1 cellular context compared by ENCODE assay signal in genomic region chr18:75211002-75211621, GRCh38.
A peak's percentile ranks its signal among the peaks of the same experiment; 100 is the strongest.
TF ChIP-seq lines count a peak whose summit lies in the region.

No MANE protein-coding gene starts in this region.

TF ChIP-seq in K562, 482 proteins besides CTCF, POLR2A, EP300 and RAD21 (continued from another document and continues in another):
- no peak for TF ChIP-seq ZMIZ1 (IDR thresholded peaks at IDR 0.05; ENCODE audit: low read depth in 2 of 2, low read length in 2 of 2)
- no peak for TF ChIP-seq HMG20A (CRISPR knock-in tag; conservative IDR thresholded peaks at IDR 0.05)
- no peak for TF ChIP-seq ID3 (CRISPR knock-in tag; IDR thresholded peaks at IDR 0.05)
- no peak for TF ChIP-seq ID3 (tag; IDR thresholded peaks at IDR 0.05)
- no peak for TF ChIP-seq ZNF696 (CRISPR knock-in tag; conservative IDR thresholded peaks at IDR 0.05)
- TF ChIP-seq ZNF280B (CRISPR knock-in tag; IDR thresholded peaks at IDR 0.05), result no peak
- TF ChIP-seq TSC22D4 (tag; IDR thresholded peaks at IDR 0.05), result no peak
- no peak for TF ChIP-seq HDAC8 (tag; IDR thresholded peaks at IDR 0.05)
- TF ChIP-seq ARID3A (IDR thresholded peaks at IDR 0.05; ENCODE audit: borderline replicate concordance, low read depth, low read length), result no peak
- peak; percentile 61; the same call in 1 of the 2 replicates for TF ChIP-seq RBFOX2 (IDR thresholded peaks at IDR 0.05; ENCODE audit: low read depth, low read length)
- no peak for TF ChIP-seq YBX1 (IDR thresholded peaks at IDR 0.05)
- no peak for TF ChIP-seq DLX4 (CRISPR knock-in tag; IDR thresholded peaks at IDR 0.05)
- TF ChIP-seq PHF8 (IDR thresholded peaks at IDR 0.05; ENCODE audit: borderline replicate concordance, low read length), result no peak; the same call in 1 of the 2 replicates
- TF ChIP-seq TCF15 (CRISPR knock-in tag; IDR thresholded peaks at IDR 0.05), result no peak
- TF ChIP-seq MLLT1 (IDR thresholded peaks at IDR 0.05), result no peak
- no peak for TF ChIP-seq ZNF583 (CRISPR knock-in tag; IDR thresholded peaks at IDR 0.05)
- no peak for TF ChIP-seq YY1 (IDR thresholded peaks at IDR 0.05; ENCODE audit: borderline replicate concordance in 1 of 3, control insufficient read depth in 1 of 3, extremely low read depth in 1 of 3, insufficient read depth in 3 of 3, insufficient read length in 1 of 3, insufficient replicate concordance in 2 of 3, low read depth in 1 of 3, low read length in 2 of 3)
- TF ChIP-seq MIER1 (IDR thresholded peaks at IDR 0.05; ENCODE audit: low read depth), result no peak
- TF ChIP-seq USF1 (CRISPR knock-in tag; IDR thresholded peaks at IDR 0.05), result no peak
- no peak for TF ChIP-seq DNMT1 (IDR thresholded peaks at IDR 0.05)
- TF ChIP-seq MAX (CRISPR knock-in tag; IDR thresholded peaks at IDR 0.05), result no peak
- peak; percentile 49 for TF ChIP-seq VEZF1 (CRISPR knock-in tag; IDR thresholded peaks at IDR 0.05)
- no peak for TF ChIP-seq PBX2 (CRISPR knock-in tag; IDR thresholded peaks at IDR 0.05; ENCODE audit: low read depth)
- TF ChIP-seq PBX2 (tag; conservative IDR thresholded peaks at IDR 0.05; ENCODE audit: low read depth), result no peak
- TF ChIP-seq U2AF1 (optimal IDR thresholded peaks at IDR 0.05; ENCODE audit: low read depth, low read length), result no peak
- TF ChIP-seq ZNF347 (CRISPR knock-in tag; IDR thresholded peaks at IDR 0.05; ENCODE audit: low read depth), result no peak
- no peak for TF ChIP-seq DPF2 (IDR thresholded peaks at IDR 0.05)
- TF ChIP-seq ZNF318 (IDR thresholded peaks at IDR 0.05; ENCODE audit: borderline replicate concordance in 1 of 2, low read depth in 1 of 2), result no peak
